In genomic region chr17:1996243-1997145, GRCh38 we compare ENCODE assay signal across 17 cellular contexts. TPM values are rescaled to one million over a fixed set of nuclear protein-coding genes. Genes with fewer than 3 reads are reported as not detected.
DNase-seq lines count a peak whose midpoint lies in the region; ATAC-seq and TF ChIP-seq lines count a peak whose summit lies in the region.
"Had no signal": no experiment of that assay in that cellular context is flagged by ENCODE, and none has a peak within 500 bp of the region (broad histone marks: within the 10 kb centered on the region; RNA-seq: fewer than 3 reads in every experiment).

No MANE protein-coding gene starts in this region.

- DNase-seq in cardiac muscle cell (ENCODE audit: low read depth in 1 of 2, low spot score in 1 of 2) (no peak), Right ventricle myocardium superior (no peak), body of pancreas (peak in 1 of 4 donors; percentile 40), vagina (ENCODE audit: extremely low spot score in 2 of 2) (no peak), AG08396 (ENCODE audit: low spot score) (no peak), left colon (no peak), activated gamma-delta T cell treated with Interleukin-2 at 50 U/mL for 16 hours (no peak)
- DNase-seq: activated CD4-positive, CD25-positive, alpha-beta regulatory T cell treated with anti-CD3 and anti-CD28 coated beads, Interleukin-2, amount 50 U/mL, for 72 hours; activated naive CD4-positive, alpha-beta T cell treated with Interleukin-2 at 50 U/mL for 16 hours; naive thymus-derived CD4-positive, alpha-beta T cell; NCI-H2029 treated with DMSO at 0.1 percent for 48 hours; NCI-H524; Peyer's patch; stimulated activated CD4-positive, alpha-beta T cell treated with anti-CD3 and anti-CD28 coated beads, Interleukin-4, amount 100 ng/mL, for 4 hours; T-cell had no signal

- H3K4me3 ChIP-seq in cardiac muscle cell (no peak overlapping the region), body of pancreas (no peak overlapping the region), mesodermal cell (ENCODE audit: extremely low read depth, insufficient read depth, low read length, poor library complexity, severe bottlenecking) (no peak overlapping the region), vagina (no peak overlapping the region)
- H3K4me3 ChIP-seq: Peyer's patch, transverse colon had no signal

- no peaks in the 10 kb centered on the region for H3K27me3 ChIP-seq in cardiac muscle cell
- H3K27me3 ChIP-seq in body of pancreas, result no peaks in the 10 kb centered on the region
- H3K27me3 ChIP-seq in vagina, result no peaks in the 10 kb centered on the region
- H3K27me3 ChIP-seq: Peyer's patch had no signal

- no peaks in the 10 kb centered on the region for H3K36me3 ChIP-seq in cardiac muscle cell
- H3K36me3 ChIP-seq in body of pancreas (replicated peaks in 1 of 2; ENCODE audit: insufficient read depth in 1 of 2, low read depth in 2 of 2), result no peaks in the 10 kb centered on the region
- H3K36me3 ChIP-seq in mesodermal cell (ENCODE audit: control insufficient read depth, insufficient read depth, low read length), result no peaks in the 10 kb centered on the region
- H3K36me3 ChIP-seq in vagina, result no peaks in the 10 kb centered on the region
- H3K36me3 ChIP-seq: Peyer's patch, transverse colon had no signal

- ATAC-seq in Right ventricle myocardium superior (ENCODE audit: poor library complexity) (no peak), body of pancreas (no peak), left colon (no peak)
- ATAC-seq: naive thymus-derived CD4-positive, alpha-beta T cell; T-cell had no signal

- H3K27ac ChIP-seq in cardiac muscle cell (peak overlapping the region; percentile 75), body of pancreas (peak overlapping the region in 3 of 4 donors; percentile 91 to 94 (median 94)), mesodermal cell (ENCODE audit: low read depth, low read length, severe bottlenecking) (peak overlapping the region; percentile 29), vagina (peak overlapping the region; percentile 21)

- H3K9me3 ChIP-seq in cardiac muscle cell (ENCODE audit: low read depth) (no peaks in the 10 kb centered on the region), body of pancreas (no peaks in the 10 kb centered on the region), mesodermal cell (ENCODE audit: control insufficient read depth, low read length) (no peaks in the 10 kb centered on the region), vagina (no peaks in the 10 kb centered on the region)
- H3K9me3 ChIP-seq: Peyer's patch, transverse colon had no signal

- H3K4me1 ChIP-seq in cardiac muscle cell (ENCODE audit: low read depth) (peaks cover 55% of the 10 kb centered on the region), body of pancreas (peaks cover 57% of the 10 kb centered on the region), mesodermal cell (ENCODE audit: control insufficient read depth, insufficient read depth, low read length, poor library complexity, severe bottlenecking) (peaks cover 23% of the 10 kb centered on the region), vagina (peaks cover 52% of the 10 kb centered on the region)

- TF ChIP-seq CTCF in cardiac muscle cell (IDR thresholded peaks at IDR 0.05; ENCODE audit: low read depth, low read length) (no peak), body of pancreas (IDR thresholded peaks at IDR 0.05) (no peak), vagina (IDR thresholded peaks at IDR 0.05) (no peak)

- intact Hi-C loops in Right ventricle myocardium superior (cut with DNase I) (no loop called here), body of pancreas (cut with DNase I) (no loop called here), vagina (cut with DNase I) (no loop called here), left colon (cut with DNase I, micrococcal nuclease) (no loop called here)

- WGBS in body of pancreas, 2 donors, result 57 to 72% methylated on average over 10 to 11 of the region's 11 CpGs
- 72 to 81% methylated on average over 5 of the region's 11 CpGs for WGBS in mesodermal cell (ENCODE audit: insufficient coverage in 2 of 2), 2 experiments

- TF ChIP-seq POLR2A in body of pancreas (IDR thresholded peaks at IDR 0.05), result no peak
- TF ChIP-seq POLR2A in vagina (IDR thresholded peaks at IDR 0.05), result no peak

RNA-seq across cellular contexts. Expression of gene RTN4RL1, which starts 28.6 kb away (rescaled TPM):
- total RNA-seq in cardiac muscle cell (34.3 and 45.4 TPM in 2 replicates), Right ventricle myocardium superior (3.4 TPM), body of pancreas (1 to 10 TPM; 3.1 to 3.6 TPM), vagina (3.7 TPM), left colon (under 1 TPM; 0.15 to 0.36 TPM)
- 32.2 and 46.2 TPM in 2 replicates for polyA plus RNA-seq in cardiac muscle cell
- 0.52 TPM for polyA plus RNA-seq in mesodermal cell (2013, experiment 1 of 2)
- 0.56 TPM for polyA plus RNA-seq in mesodermal cell (2013, experiment 2 of 2)
- total RNA-seq: Peyer's patch had no signal

RNA-seq across cellular contexts. Expression of gene DPH1, which starts 33.5 kb away (rescaled TPM):
- total RNA-seq in cardiac muscle cell (43.2 and 88.6 TPM in 2 replicates), Right ventricle myocardium superior (26.8 TPM), body of pancreas (10 to 100 TPM; 34.8 to 77.8 TPM), vagina (43.0 TPM), left colon (10 to 100 TPM; 31.2 to 35.1 TPM)
- 59.5 and 94.5 TPM in 2 replicates for polyA plus RNA-seq in cardiac muscle cell
- polyA plus RNA-seq in mesodermal cell (2013, experiment 1 of 2), result 23.9 TPM
- polyA plus RNA-seq in mesodermal cell (2013, experiment 2 of 2), result 26.9 TPM

RNA-seq across cellular contexts. Expression of gene OVCA2, which starts 45.3 kb away (rescaled TPM):
- total RNA-seq in cardiac muscle cell, result 36.8 and 48.4 TPM in 2 replicates
- polyA plus RNA-seq in cardiac muscle cell, result 40.6 and 50.1 TPM in 2 replicates
- total RNA-seq in Right ventricle myocardium superior, result 13.7 TPM
- 10 to 100 TPM; 17.1 to 36.3 TPM for total RNA-seq in body of pancreas
- polyA plus RNA-seq in mesodermal cell (2013, experiment 1 of 2), result 25.9 TPM
- polyA plus RNA-seq in mesodermal cell (2013, experiment 2 of 2), result 25.3 TPM
- 24.3 TPM for total RNA-seq in vagina
- total RNA-seq in left colon, result 10 to 100 TPM; 39.2 to 39.7 TPM

RNA-seq across cellular contexts. Expression of gene HIC1, which starts 58.4 kb away (rescaled TPM):
- total RNA-seq in cardiac muscle cell, result 2.6 and 3.7 TPM in 2 replicates
- polyA plus RNA-seq in cardiac muscle cell, result 0.88 and 2.7 TPM in 2 replicates
- total RNA-seq in Right ventricle myocardium superior, result 19.3 TPM
- 10 to 100 TPM in 1 of 2 donors, 1 to 10 TPM in 1; 9.6 to 18.1 TPM for total RNA-seq in body of pancreas
- polyA plus RNA-seq in mesodermal cell (2013, experiment 1 of 2), result 1.3 TPM
- 2.1 TPM for polyA plus RNA-seq in mesodermal cell (2013, experiment 2 of 2)
- 33.1 TPM for total RNA-seq in vagina
- 10 to 100 TPM in 1 of 2 donors, 1 to 10 TPM in 1; 4.8 to 12.8 TPM for total RNA-seq in left colon

Comparison
In these comparisons a context has a peak if more than half of its experiments do, and no peak if none do; other contexts are left out.
1. H3K27ac ChIP-seq: peak in every context shown above with its lines; median percentile 94 in body of pancreas; 75 in cardiac muscle cell; 29 in mesodermal cell; 21 in vagina.